17 cellular contexts compared by ENCODE assay signal in the genomic region with DNA sequence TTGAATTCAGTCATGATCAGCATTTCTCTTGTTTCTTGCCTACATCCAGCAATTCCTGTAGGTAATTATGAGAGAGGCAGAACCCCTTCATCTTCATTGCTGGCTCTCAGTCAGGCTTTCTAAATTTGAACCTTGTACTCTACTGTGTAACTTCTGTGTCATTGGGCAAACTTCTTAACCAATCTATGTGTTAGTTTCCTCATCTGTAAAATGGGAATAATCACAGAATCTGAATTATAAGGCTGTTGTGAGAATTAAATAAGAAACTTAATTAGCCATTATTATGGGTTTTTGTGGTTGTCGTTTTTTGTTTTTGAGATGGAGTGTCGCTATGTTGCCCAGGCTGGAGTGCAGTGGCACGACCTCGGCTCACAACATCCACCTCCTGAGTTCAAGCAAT. TPM values are rescaled to one million over a fixed set of nuclear protein-coding genes. Genes with fewer than 3 reads are reported as not detected.
DNase-seq lines count a peak whose midpoint lies in the region; TF ChIP-seq lines count a peak whose summit lies in the region.
"Had no signal": no experiment of that assay in that cellular context is flagged by ENCODE, and none has a peak within 500 bp of the region (broad histone marks: within the 10 kb centered on the region; RNA-seq: fewer than 3 reads in every experiment).

No MANE protein-coding gene starts in this region.

- H3K36me3 ChIP-seq in prostate gland, result no peaks in the 10 kb centered on the region
- H3K36me3 ChIP-seq: BLaER1 treated with 17β-estradiol and CSF1 and Interleukin-3, amounts not matched to agents 10 nM and 100 nM had no signal

- TF ChIP-seq CTCF in 22Rv1 (IDR thresholded peaks at IDR 0.05) (no peak), VCaP (conservative IDR thresholded peaks at IDR 0.05) (no peak), prostate gland (IDR thresholded peaks at IDR 0.05) (no peak)

- intact Hi-C loops in prostate gland (cut with DNase I), result no loop called here

- TF ChIP-seq POLR2A in prostate gland (IDR thresholded peaks at IDR 0.05), result no peak

- DNase-seq in prostate gland (ENCODE audit: low spot score) (no peak), NCI-H1930 (lab: John Stamatoyannopoulos, UW) (no peak), H4 (ENCODE audit: low spot score) (no peak)
- DNase-seq: AML-193; Caco-2; Calu3; CD4-positive, alpha-beta T cell; CD8-positive, alpha-beta T cell; DMS79 treated with DMSO at 0.1 percent for 48 hours; GF-D8 had no signal

- no peak overlapping the region for H3K4me3 ChIP-seq in prostate gland
- H3K4me3 ChIP-seq: A549; BLaER1 treated with 17β-estradiol and CSF1 and Interleukin-3, amounts not matched to agents 10 nM and 100 nM had no signal

- no peaks in the 10 kb centered on the region for H3K27me3 ChIP-seq in prostate gland (replicated peaks; ENCODE audit: insufficient read depth)
- H3K27me3 ChIP-seq: BLaER1 treated with 17β-estradiol and CSF1 and Interleukin-3, amounts not matched to agents 10 nM and 100 nM had no signal

- no peaks in the 10 kb centered on the region for H3K9me3 ChIP-seq in prostate gland

- 95% methylated on average over 4 of the region's 4 CpGs for WGBS in prostate gland

- H3K27ac ChIP-seq in 22Rv1, result peak overlapping the region; percentile 55; the same call in 1 of the 2 replicates
- H3K27ac ChIP-seq in VCaP, result peak overlapping the region; percentile 71
- H3K27ac ChIP-seq in prostate gland, result peak overlapping the region; percentile 68 to 72
- H3K27ac ChIP-seq: A549; BLaER1 treated with 17β-estradiol and CSF1 and Interleukin-3, amounts not matched to agents 10 nM and 100 nM; C4-2B had no signal

- H3K4me1 ChIP-seq in prostate gland (replicated peaks), result no peaks in the 10 kb centered on the region
- H3K4me1 ChIP-seq: A549; BLaER1 treated with 17β-estradiol and CSF1 and Interleukin-3, amounts not matched to agents 10 nM and 100 nM; Caco-2 had no signal

RNA-seq across cellular contexts. Expression of a gene that starts 11.5 kb away (rescaled TPM):
- 10 to 100 TPM; 50.3 to 76.2 TPM for total RNA-seq in prostate gland
- 53.7 and 77.5 TPM in 2 replicates for total RNA-seq in H4 (2014; rRNA removed; shearing (Covaris generic))

RNA-seq across cellular contexts. Expression of a gene that starts 57.7 kb away (rescaled TPM):
- total RNA-seq in prostate gland, result 1 to 10 TPM in 1 of 2 donors, not detected in 1; 9.3 TPM
- total RNA-seq in H4 (2014; rRNA removed; shearing (Covaris generic)), result not detected in 2 replicates
- total RNA-seq: A172; B cell; Caco-2; Calu3; CD4-positive, alpha-beta T cell; CD8-positive, alpha-beta T cell had no signal
